8 cellular contexts compared by ENCODE assay signal in the genomic region with DNA sequence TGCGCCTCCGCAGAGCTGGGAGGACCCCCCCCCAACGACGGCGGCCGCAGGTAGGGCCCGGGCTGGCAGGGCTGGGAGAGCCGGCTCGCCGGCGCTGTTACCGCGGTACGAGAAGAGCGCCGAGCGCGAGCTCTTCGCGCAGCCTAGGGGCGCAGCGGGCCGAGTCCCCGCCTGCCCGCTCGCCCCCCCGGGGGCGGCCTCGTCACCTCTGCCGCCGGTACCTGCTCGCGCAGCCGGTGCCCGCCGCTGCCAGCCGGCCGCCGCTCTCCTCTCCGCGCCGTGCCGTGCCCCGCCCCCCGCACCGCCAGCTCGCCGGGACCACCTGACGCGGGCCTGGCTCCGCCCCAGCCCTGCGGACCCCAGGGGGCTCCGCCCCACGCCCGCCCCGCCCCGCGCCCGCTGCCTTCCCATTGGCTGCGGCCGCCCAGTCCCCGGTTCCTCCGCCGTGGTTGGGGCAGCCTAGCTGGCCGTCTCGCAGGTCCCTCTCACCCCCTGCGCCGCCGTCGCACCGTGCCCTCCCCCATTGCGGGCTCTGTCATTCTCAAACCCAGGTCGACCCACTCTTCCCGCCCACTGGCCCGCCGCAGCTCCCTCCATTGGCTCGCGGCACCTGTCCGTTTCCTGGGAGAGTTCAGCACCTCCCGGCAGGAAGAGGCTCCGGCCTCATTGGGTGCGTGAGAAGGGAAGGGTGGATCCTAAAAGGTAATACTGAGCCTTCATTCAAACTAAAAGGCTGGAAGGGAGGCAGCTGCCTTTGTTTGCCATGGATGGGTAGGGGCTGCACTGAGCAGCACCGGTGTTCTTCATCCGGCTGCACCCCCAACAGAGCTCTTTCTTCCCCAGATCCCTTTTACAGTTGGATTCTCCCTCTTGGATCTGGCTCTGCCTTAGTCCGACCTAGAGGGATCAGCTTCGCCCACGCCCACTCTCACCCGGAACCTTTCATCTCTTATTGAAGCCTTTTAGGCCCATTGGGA. TPM values are rescaled to one million over a fixed set of nuclear protein-coding genes. Genes with fewer than 3 reads are reported as not detected.
DNase-seq lines count a peak whose midpoint lies in the region; ATAC-seq, FAIRE-seq and TF ChIP-seq lines count a peak whose summit lies in the region.

Gene MAP3K9 (minus strand): TSS at position 276 of the 977 bp plus-strand sequence. CDS start 342 bp downstream, outside the sequence.

- no peaks in the 10 kb centered on the region for H3K9me3 ChIP-seq in A673 (ENCODE audit: low read depth, low read length, poor library complexity, severe bottlenecking)
- no peaks in the 10 kb centered on the region for H3K9me3 ChIP-seq in keratinocyte (ENCODE audit: control insufficient read depth, low read depth, low read length)

- H3K27me3 ChIP-seq in A673 (replicated peaks; ENCODE audit: insufficient read depth, low read depth, low read length, poor library complexity) (peaks cover 4% of the 10 kb centered on the region), keratinocyte (ENCODE audit: control insufficient read depth, extremely low read depth, insufficient read depth, low read length) (no peaks in the 10 kb centered on the region)

- BruUV-seq in A673 (replicated peaks; lab: Mats Ljungman, UMichigan): no TSS peak

- peak within 1 kb of the TSS; percentile 75 for H3K9ac ChIP-seq in keratinocyte (ENCODE audit: control insufficient read depth, extremely low read depth, insufficient read depth, low read length)

- H3K36me3 ChIP-seq in A673 (ENCODE audit: insufficient read depth, low read length, poor library complexity, severe bottlenecking) (no peaks in the 10 kb centered on the region), keratinocyte (ENCODE audit: control insufficient read depth in 2 of 2, extremely low read depth in 1 of 2, insufficient read depth in 2 of 2, low read length in 2 of 2) (no peaks in the 10 kb centered on the region)

- H3K9me1 ChIP-seq in keratinocyte (ENCODE audit: control insufficient read depth, extremely low read depth, insufficient read depth, low read length): no peaks in the 10 kb centered on the region

- H3K79me2 ChIP-seq in keratinocyte (ENCODE audit: control insufficient read depth, insufficient read depth, low read length): peaks cover 66% of the 10 kb centered on the region

- peaks cover 10% of the 10 kb centered on the region for H4K20me1 ChIP-seq in keratinocyte (ENCODE audit: control insufficient read depth, extremely low read depth, insufficient read depth, low read length)

- ATAC-seq in GM18868 (IDR thresholded peaks at IDR 0.05; ENCODE audit: unreplicated experiment) (peak; percentile 90), HG03103 (IDR thresholded peaks at IDR 0.05; ENCODE audit: low read depth, unreplicated experiment) (peak; percentile 86)

- CTCF ChIA-PET in A673 (lab: Charles Lee): interaction anchor here (0.6 to 2.0 kb wide), 4 partner anchors 8 to 35 kb away, joined by 6 to 14 read pairs (median 9); no protein-coding TSS in a partner anchor

- intact Hi-C loops in A673 (cut with micrococcal nuclease; ENCODE audit: unreplicated experiment): no loop called here

- H3K4me2 ChIP-seq in keratinocyte (ENCODE audit: control insufficient read depth, extremely low read depth, insufficient read depth, low read depth, low read length): peak within 1 kb of the TSS; percentile 88

- peak within 1 kb of the TSS; percentile 32 for H3K27ac ChIP-seq in A673 (ENCODE audit: low read depth, low read length, poor library complexity, severe bottlenecking)
- peak within 1 kb of the TSS; percentile 74 for H3K27ac ChIP-seq in keratinocyte (ENCODE audit: control insufficient read depth, insufficient read depth, low read length)

- POLR2A ChIA-PET in A673 (lab: Charles Lee; ENCODE audit: low non-redundant PET): no interaction called here

- H3K4me3 ChIP-seq in A673 (ENCODE audit: low read depth, low read length, poor library complexity, severe bottlenecking) (peak within 1 kb of the TSS; percentile 78), WI38 (ENCODE audit: low read depth, low read length) (peak within 1 kb of the TSS; percentile 53), cardiac fibroblast (replicated peaks in 1 of 2; ENCODE audit: low read depth in 2 of 2, low read length in 2 of 2) (peak within 1 kb of the TSS; percentile 46 to 54), keratinocyte (ENCODE audit: control insufficient read depth in 2 of 3, extremely low read depth in 1 of 3, insufficient read depth in 2 of 3, low read depth in 1 of 3, low read length in 3 of 3) (peak within 1 kb of the TSS; percentile 72 to 87 (median 84))

- H3K4me1 ChIP-seq in A673 (ENCODE audit: insufficient read depth, low read length, poor library complexity, severe bottlenecking) (no peaks in the 10 kb centered on the region), keratinocyte (ENCODE audit: control insufficient read depth, extremely low read depth, insufficient read depth, low read length) (peaks cover 29% of the 10 kb centered on the region)

- dilution Hi-C loops in keratinocyte (cut with MboI; ENCODE audit: extremely low pct_ligation_motif_present, low sequenced_read_pairs): no loop called here

- peak within 1 kb of the TSS; percentile 63 for H2AFZ ChIP-seq in keratinocyte (ENCODE audit: control insufficient read depth, low read length)

- TF ChIP-seq CTCF in A673 (conservative IDR thresholded peaks at IDR 0.05; ENCODE audit: low read depth, low read length) (no peak), WI38 (IDR thresholded peaks at IDR 0.05; ENCODE audit: low read depth, low read length) (no peak), cardiac fibroblast (IDR thresholded peaks at IDR 0.05; ENCODE audit: low read depth, low read length) (no peak), keratinocyte (optimal IDR thresholded peaks at IDR 0.05 in 1 of 3, IDR thresholded peaks at IDR 0.05 in 1 of 3, conservative IDR thresholded peaks at IDR 0.05 in 1 of 3; ENCODE audit: extremely low read depth in 1 of 3, insufficient read depth in 2 of 3, low read length in 3 of 3) (no peak)

- peak; percentile 96 for DNase-seq in A673 (ENCODE audit: low spot score)
- peak; percentile 98 for DNase-seq in NCI-H2171 (lab: John Stamatoyannopoulos, UW)
- DNase-seq in cardiac fibroblast (ENCODE audit: low read depth in 2 of 2): peak; percentile 25 to 44
- DNase-seq in keratinocyte (ENCODE audit: low read depth, low spot score): peak; percentile 84
- peak; percentile 97 for DNase-seq in stimulated activated CD4-positive, alpha-beta T cell treated with anti-CD3 and anti-CD28 coated beads, Interleukin-15, amount 100 ng/mL, for 24 hours

- FAIRE-seq in keratinocyte (lab: Jason Lieb, UNC): peak; percentile 55

RNA-seq across cellular contexts. Expression of gene MAP3K9, which starts in this region (rescaled TPM):
- 5.4 and 6.4 TPM in 2 replicates for total RNA-seq in A673 (2021)
- 6.5 to 9.4 TPM (median 7.2 TPM) in 3 replicates for polyA plus RNA-seq in keratinocyte
- 6.9 TPM for polyA plus RNA-seq in keratinocyte (2011; ENCODE audit: low read depth)
- polyA plus RNA-seq in keratinocyte (2011; cell fraction: cytosol; rRNA removed): 5.5 and 7.8 TPM in 2 replicates
- 23.7 and 27.0 TPM in 2 replicates for polyA plus RNA-seq in keratinocyte (2011; cell fraction: nucleus; rRNA removed)
- polyA plus RNA-seq in keratinocyte (2012; ENCODE audit: low replicate concordance): 7.3 and 9.4 TPM in 2 replicates
- polyA minus RNA-seq in keratinocyte: 15.0 to 21.5 TPM (median 21.2 TPM) in 3 replicates
- polyA minus RNA-seq in keratinocyte (2011; cell fraction: cytosol; rRNA and poly(A)+ RNA removed): 7.9 TPM
- 22.4 and 35.8 TPM in 2 replicates for polyA minus RNA-seq in keratinocyte (2011; cell fraction: nucleus; rRNA and poly(A)+ RNA removed)

Comparison
In these comparisons a context has a peak if more than half of its experiments do, and no peak if none do; other contexts are left out.
1. Peak in every context shown above with its lines: DNase-seq, ATAC-seq, H3K4me3 ChIP-seq and H3K27ac ChIP-seq.
2. DNase-seq: peak in every context shown above with its lines; median percentile 98 in NCI-H2171; 97 in stimulated activated CD4-positive, alpha-beta T cell treated with anti-CD3 and anti-CD28 coated beads, Interleukin-15, amount 100 ng/mL, for 24 hours; 96 in A673; 84 in keratinocyte; 34 in cardiac fibroblast.